Comparison of ENCODE assay signal across 13 cellular contexts in the genomic region with DNA sequence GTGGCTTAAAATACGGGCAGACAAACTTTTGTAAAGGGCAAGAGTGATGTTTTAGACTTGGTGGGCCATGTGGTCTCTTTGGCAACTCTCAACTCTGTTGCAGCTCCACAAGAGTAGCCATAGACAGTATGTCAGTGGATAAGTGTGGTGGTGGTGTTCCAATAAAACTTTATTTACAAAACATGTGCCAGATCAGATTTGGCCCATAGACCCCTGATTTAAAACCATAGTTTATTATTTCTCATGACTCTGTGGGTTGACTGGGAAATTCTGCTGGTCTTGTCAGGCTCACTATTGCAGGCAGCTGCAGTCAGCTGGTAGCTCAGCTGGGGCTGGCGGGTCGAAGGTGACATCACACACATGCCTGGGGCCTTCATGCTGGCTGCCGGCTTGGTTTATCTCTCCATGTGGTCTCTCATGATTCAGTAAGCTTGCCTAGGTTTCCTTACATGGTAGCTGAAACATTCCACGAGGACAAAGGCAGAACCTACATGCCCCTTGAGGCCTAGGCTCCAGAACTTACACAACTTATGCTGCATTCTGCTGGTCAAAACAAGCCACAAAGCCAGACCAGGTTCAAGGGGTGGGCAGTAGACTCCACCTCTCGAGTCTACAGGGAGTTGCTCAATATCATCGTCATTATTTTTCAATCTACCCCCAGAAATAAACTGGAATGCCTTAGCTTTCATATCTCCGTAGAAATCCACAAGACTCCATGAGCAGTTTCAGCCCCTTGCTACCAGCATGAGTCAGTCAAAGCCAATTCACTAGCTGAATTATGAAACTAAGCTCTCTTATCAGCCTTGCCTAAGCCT.
A peak's percentile ranks its signal among the peaks of the same experiment; 100 is the strongest.
DNase-seq lines count a peak whose midpoint lies in the region; ATAC-seq, FAIRE-seq and TF ChIP-seq lines count a peak whose summit lies in the region.
"Had no signal": no experiment of that assay in that cellular context is flagged by ENCODE, and none has a peak within 500 bp of the region (broad histone marks: within the 10 kb centered on the region; RNA-seq: fewer than 3 reads in every experiment).

No MANE protein-coding gene starts in this region.

- H3K36me3 ChIP-seq in HUES6 (ENCODE audit: control insufficient read depth, insufficient read depth, low read length) (no peaks in the 10 kb centered on the region), astrocyte (ENCODE audit: insufficient read depth, low read length) (no peaks in the 10 kb centered on the region), right atrium auricular region (no peaks in the 10 kb centered on the region)
- H3K36me3 ChIP-seq in CD4-positive, alpha-beta memory T cell (ENCODE audit: insufficient read depth, low read length) = no peaks in the 10 kb centered on the region
- H3K36me3 ChIP-seq: neutrophil had no signal

- H3K9me3 Mint-ChIP-seq in astrocyte (ENCODE audit: unreplicated experiment) = peaks cover 4% of the 10 kb centered on the region
- H3K9me3 Mint-ChIP-seq in CD4-positive, alpha-beta memory T cell = peaks cover 0 to 3% (median 0%) of the 10 kb centered on the region in 8 donors
- peaks cover 0 to 7% (median 2%) of the 10 kb centered on the region in 3 donors for H3K9me3 Mint-ChIP-seq in T-cell

- TF ChIP-seq CTCF in astrocyte (IDR thresholded peaks at IDR 0.05; ENCODE audit: insufficient read depth, low read depth, low read length) (no peak), right atrium auricular region (IDR thresholded peaks at IDR 0.05) (no peak), retinal pigment epithelial cell (conservative IDR thresholded peaks at IDR 0.05; ENCODE audit: low read depth, low read length) (no peak)

- peaks cover 39% of the 10 kb centered on the region for H3K4me1 Mint-ChIP-seq in astrocyte (ENCODE audit: low read depth, unreplicated experiment)
- no peaks in the 10 kb centered on the region for H3K4me1 Mint-ChIP-seq in CD4-positive, alpha-beta memory T cell
- H3K4me1 Mint-ChIP-seq in T-cell = no peaks in the 10 kb centered on the region
- H3K4me1 Mint-ChIP-seq: CD14-positive monocyte had no signal

- H2AFZ ChIP-seq in astrocyte (ENCODE audit: low read depth, low read length) = peak overlapping the region; percentile 59

- H3K36me3 Mint-ChIP-seq in astrocyte (ENCODE audit: low read depth, unreplicated experiment) (no peaks in the 10 kb centered on the region), T-cell (no peaks in the 10 kb centered on the region)
- no peaks in the 10 kb centered on the region for H3K36me3 Mint-ChIP-seq in CD4-positive, alpha-beta memory T cell
- H3K36me3 Mint-ChIP-seq: CD14-positive monocyte had no signal

- CTCF ChIA-PET in CD4-positive, alpha-beta memory T cell (lab: Charles Lee; ENCODE audit: partially characterized antibody) = no interaction called here
- CTCF ChIA-PET in T-cell (lab: Charles Lee) = no interaction called here

- H3K27me3 Mint-ChIP-seq in astrocyte (ENCODE audit: low read depth, unreplicated experiment) (no peaks in the 10 kb centered on the region), T-cell (peaks cover 0 to 3% of the 10 kb centered on the region in 2 donors)
- H3K27me3 Mint-ChIP-seq in CD4-positive, alpha-beta memory T cell = peaks cover 0 to 2% of the 10 kb centered on the region in 2 donors

- no peaks in the 10 kb centered on the region for H3K79me2 ChIP-seq in astrocyte (ENCODE audit: insufficient read depth, low read length)

- H3K27ac Mint-ChIP-seq in astrocyte (ENCODE audit: unreplicated experiment) (peak overlapping the region; percentile 90), T-cell (no peak overlapping the region)
- no peak overlapping the region for H3K27ac Mint-ChIP-seq in CD4-positive, alpha-beta memory T cell
- H3K27ac Mint-ChIP-seq: CD14-positive monocyte had no signal

- H3K27ac ChIP-seq in HUES6 (ENCODE audit: low read depth, low read length) = no peak overlapping the region
- peak overlapping the region; percentile 54 for H3K27ac ChIP-seq in astrocyte (ENCODE audit: low read depth, low read length)
- no peak overlapping the region for H3K27ac ChIP-seq in right atrium auricular region
- no peak overlapping the region for H3K27ac ChIP-seq in CD4-positive, alpha-beta memory T cell (ENCODE audit: low read depth, low read length)
- H3K27ac ChIP-seq: neutrophil had no signal

- DNase-seq in astrocyte (ENCODE audit: low read depth) (peak; percentile 90), right atrium auricular region (ENCODE audit: low spot score) (peak; percentile 92), retinal pigment epithelial cell (ENCODE audit: low read depth) (peak; percentile 92), T-cell (no peak)
- no peak for DNase-seq in CD4-positive, alpha-beta memory T cell
- DNase-seq: anterior cingulate cortex; NCI-H2107; stimulated activated naive CD4-positive, alpha-beta T cell had no signal

- FAIRE-seq in astrocyte (lab: Jason Lieb, UNC) = no peak

- H3K9ac ChIP-seq in HUES6 (ENCODE audit: low read length) = peak overlapping the region; percentile 35
- no peak overlapping the region for H3K9ac ChIP-seq in astrocyte (ENCODE audit: low read length)

- H3K4me1 ChIP-seq in HUES6 (ENCODE audit: control insufficient read depth, insufficient read depth, low read length) = peaks cover 4% of the 10 kb centered on the region; the same call in 1 of the 2 replicates
- peaks cover 13% of the 10 kb centered on the region for H3K4me1 ChIP-seq in astrocyte (ENCODE audit: insufficient read depth, low read length)
- H3K4me1 ChIP-seq in right atrium auricular region = no peaks in the 10 kb centered on the region
- H3K4me1 ChIP-seq in CD4-positive, alpha-beta memory T cell (ENCODE audit: insufficient read depth, low read length) = no peaks in the 10 kb centered on the region

- intact Hi-C loops in CD4-positive, alpha-beta memory T cell (cut with micrococcal nuclease) = no loop called here

- no peaks in the 10 kb centered on the region for H4K20me1 ChIP-seq in astrocyte (ENCODE audit: insufficient read depth, low read length)

- H3K4me3 ChIP-seq in HUES6 (ENCODE audit: low read depth, low read length) (no peak overlapping the region), astrocyte (ENCODE audit: insufficient read depth, low read depth, low read length) (no peak overlapping the region), right atrium auricular region (no peak overlapping the region), retinal pigment epithelial cell (ENCODE audit: low read length) (no peak overlapping the region)
- no peak overlapping the region for H3K4me3 ChIP-seq in CD4-positive, alpha-beta memory T cell (ENCODE audit: low read length in 2 of 2)

- no peak overlapping the region for H3K4me3 Mint-ChIP-seq in astrocyte (ENCODE audit: unreplicated experiment)
- H3K4me3 Mint-ChIP-seq in CD4-positive, alpha-beta memory T cell = no peak overlapping the region
- H3K4me3 Mint-ChIP-seq in T-cell = no peak overlapping the region

- ATAC-seq in GM18517 (IDR thresholded peaks at IDR 0.05; ENCODE audit: unreplicated experiment) = no peak
- no peak for ATAC-seq in T-cell (replicated peaks in 1 of 4)
- ATAC-seq in HG03039 (IDR thresholded peaks at IDR 0.05; ENCODE audit: unreplicated experiment) = no peak

- POLR2A ChIA-PET in CD4-positive, alpha-beta memory T cell (lab: Charles Lee; ENCODE audit: partially characterized antibody) = no interaction called here
- POLR2A ChIA-PET in T-cell (lab: Charles Lee) = no interaction called here

- H3K9me3 ChIP-seq in HUES6 (ENCODE audit: control insufficient read depth, insufficient read depth, low read depth, low read length) = peaks cover 2% of the 10 kb centered on the region; the same call in 1 of the 2 replicates
- no peaks in the 10 kb centered on the region for H3K9me3 ChIP-seq in astrocyte (ENCODE audit: insufficient read depth, low read depth, low read length)
- no peaks in the 10 kb centered on the region for H3K9me3 ChIP-seq in right atrium auricular region
- no peaks in the 10 kb centered on the region for H3K9me3 ChIP-seq in CD4-positive, alpha-beta memory T cell (ENCODE audit: control insufficient read depth in 1 of 2, low read length in 2 of 2)
- H3K9me3 ChIP-seq: neutrophil had no signal

- no peaks in the 10 kb centered on the region for H3K27me3 ChIP-seq in HUES6 (ENCODE audit: control insufficient read depth, insufficient read depth, low read length)
- H3K27me3 ChIP-seq in astrocyte (ENCODE audit: insufficient read depth, low read length) = no peaks in the 10 kb centered on the region
- no peaks in the 10 kb centered on the region for H3K27me3 ChIP-seq in right atrium auricular region
- H3K27me3 ChIP-seq in CD4-positive, alpha-beta memory T cell (ENCODE audit: insufficient read depth, low read length) = no peaks in the 10 kb centered on the region

- peak overlapping the region; percentile 12 for H3K4me2 ChIP-seq in astrocyte (ENCODE audit: low read length)

Comparison
In these comparisons a context has a peak if more than half of its experiments do, and no peak if none do; other contexts are left out.
1. DNase-seq: peak in astrocyte (single experiment), right atrium auricular region (single experiment) and retinal pigment epithelial cell (single experiment); none in CD4-positive, alpha-beta memory T cell (0 of 5) and T-cell (0 of 34).